In genomic region chr4:79917246-79917645, GRCh38 we compare ENCODE assay signal across 8 cellular contexts.
A peak's percentile ranks its signal among the peaks of the same experiment; 100 is the strongest.
DNase-seq lines count a peak whose midpoint lies in the region; FAIRE-seq and TF ChIP-seq lines count a peak whose summit lies in the region.
"Had no signal": no experiment of that assay in that cellular context is flagged by ENCODE, and none has a peak within 500 bp of the region (broad histone marks: within the 10 kb centered on the region; RNA-seq: fewer than 3 reads in every experiment).

No MANE protein-coding gene starts in this region.

- POLR2A ChIA-PET in endothelial cell of umbilical vein (lab: Charles Lee) = no interaction called here

- DNase-seq in GM12891 (ENCODE audit: insufficient read length, low spot score) (no peak), HAP-1 (ENCODE audit: low spot score in 2 of 2) (peak; percentile 53 to 56), MM.1S (peak; percentile 45), endothelial cell of umbilical vein (ENCODE audit: low read depth, low spot score) (peak; percentile 62), osteoblast (ENCODE audit: insufficient read length, low spot score, missing footprints) (peak; percentile 42), NCI-H2196 (lab: John Stamatoyannopoulos, UW; ENCODE audit: unreplicated experiment) (no peak)
- peak; percentile 29 to 51 for DNase-seq in activated CD4-positive, alpha-beta T cell treated with anti-CD3 and anti-CD28 coated beads for 4 hours

- H3K4me1 ChIP-seq in HAP-1 (no peaks in the 10 kb centered on the region), MM.1S (ENCODE audit: low read length) (no peaks in the 10 kb centered on the region), endothelial cell of umbilical vein (ENCODE audit: control insufficient read depth, extremely low read depth, insufficient read depth, low read length) (no peaks in the 10 kb centered on the region), osteoblast (ENCODE audit: insufficient read depth, low read length) (peaks cover 9% of the 10 kb centered on the region)

- H3K9me2 ChIP-seq in MM.1S (replicated peaks; ENCODE audit: insufficient read depth, low read length) = no peaks in the 10 kb centered on the region

- H3K79me2 ChIP-seq in MM.1S (ENCODE audit: low read length) (no peaks in the 10 kb centered on the region), endothelial cell of umbilical vein (ENCODE audit: control insufficient read depth, insufficient read depth, low read length) (no peaks in the 10 kb centered on the region), osteoblast (ENCODE audit: insufficient read depth, low read length) (no peaks in the 10 kb centered on the region)

- dilution Hi-C loops in endothelial cell of umbilical vein (cut with MboI; ENCODE audit: extremely low pct_ligation_motif_present, low sequenced_read_pairs) = no loop called here

- TF ChIP-seq CTCF in MM.1S (IDR thresholded peaks at IDR 0.05; ENCODE audit: low read length) (peak; percentile 75), endothelial cell of umbilical vein (IDR thresholded peaks at IDR 0.05; ENCODE audit: extremely low read depth in 1 of 2, insufficient read depth in 1 of 2, low read depth in 1 of 2, low read length in 2 of 2) (peak; percentile 73 to 78), osteoblast (IDR thresholded peaks at IDR 0.05; ENCODE audit: extremely low read depth, low read depth, low read length) (peak; percentile 84)

- no peak overlapping the region for H2AFZ ChIP-seq in MM.1S (ENCODE audit: low read length)
- H2AFZ ChIP-seq in endothelial cell of umbilical vein (ENCODE audit: low read depth, low read length) = no peak overlapping the region
- H2AFZ ChIP-seq in osteoblast (ENCODE audit: low read length) = no peak overlapping the region

- H3K9me3 ChIP-seq in HAP-1 (no peaks in the 10 kb centered on the region), MM.1S (replicated peaks; ENCODE audit: insufficient read depth, low read length) (no peaks in the 10 kb centered on the region), endothelial cell of umbilical vein (replicated peaks; ENCODE audit: control insufficient read depth, insufficient read depth, low read length) (no peaks in the 10 kb centered on the region), osteoblast (ENCODE audit: low read depth, low read length) (no peaks in the 10 kb centered on the region)

- H3K9me1 ChIP-seq in endothelial cell of umbilical vein (replicated peaks; ENCODE audit: control insufficient read depth, extremely low read depth, insufficient read depth, low read length) = no peaks in the 10 kb centered on the region

- CTCF ChIA-PET in endothelial cell of umbilical vein (lab: Charles Lee) = interaction anchor here (0.7 to 1.8 kb wide), 19 partner anchors 9 to 303 kb away, joined by 3 to 12 read pairs (median 4); partner anchors contain the start of gene ANTXR2

- H3K4me3 ChIP-seq in HAP-1 (no peak overlapping the region), MM.1S (ENCODE audit: low read length) (no peak overlapping the region), endothelial cell of umbilical vein (replicated peaks in 1 of 3; ENCODE audit: insufficient read depth in 1 of 3, low read depth in 1 of 3, low read length in 3 of 3) (no peak overlapping the region), osteoblast (ENCODE audit: insufficient read depth, low read length) (no peak overlapping the region)

- no peaks in the 10 kb centered on the region for H3F3A ChIP-seq in MM.1S (ENCODE audit: insufficient read depth, low read length)

- H3K27me3 ChIP-seq in HAP-1 (ENCODE audit: low read depth) (no peaks in the 10 kb centered on the region), MM.1S (replicated peaks; ENCODE audit: insufficient read depth, low read length) (no peaks in the 10 kb centered on the region), endothelial cell of umbilical vein (ENCODE audit: control insufficient read depth in 2 of 2, insufficient read depth in 2 of 2, low read length in 2 of 2) (no peaks in the 10 kb centered on the region), osteoblast (ENCODE audit: insufficient read depth, low read length) (no peaks in the 10 kb centered on the region)

- BruUV-seq in endothelial cell of umbilical vein (replicated peaks; lab: Mats Ljungman, UMichigan) = no TSS peak

- H4K20me1 ChIP-seq in MM.1S (ENCODE audit: insufficient read depth, low read length) (no peaks in the 10 kb centered on the region), endothelial cell of umbilical vein (replicated peaks; ENCODE audit: control insufficient read depth, extremely low read depth, insufficient read depth, low read length) (no peaks in the 10 kb centered on the region), osteoblast (ENCODE audit: insufficient read depth, low read length) (no peaks in the 10 kb centered on the region)

- no peak for TF ChIP-seq POLR2A in GM12891 (IDR thresholded peaks at IDR 0.05; ENCODE audit: low read depth, low read length)
- TF ChIP-seq POLR2A in endothelial cell of umbilical vein (IDR thresholded peaks at IDR 0.05; ENCODE audit: low read depth, low read length) = no peak

- in situ Hi-C loops in HAP-1 (cut with MboI; ENCODE audit: low sequenced_read_pairs) = no loop called here

- H3K4me2 ChIP-seq in MM.1S (ENCODE audit: low read depth, low read length) = no peak overlapping the region
- no peak overlapping the region for H3K4me2 ChIP-seq in endothelial cell of umbilical vein (ENCODE audit: insufficient read depth, low read length)
- no peak overlapping the region for H3K4me2 ChIP-seq in osteoblast (ENCODE audit: insufficient read depth, low read length)

- no peak overlapping the region for H3K9ac ChIP-seq in MM.1S (ENCODE audit: low read length)
- H3K9ac ChIP-seq in endothelial cell of umbilical vein (replicated peaks; ENCODE audit: extremely low read depth, insufficient read depth, low read length) = no peak overlapping the region

- no peak overlapping the region for H3K27ac ChIP-seq in MM.1S (ENCODE audit: low read length)
- no peak overlapping the region for H3K27ac ChIP-seq in endothelial cell of umbilical vein (ENCODE audit: insufficient read depth, low read depth, low read length)
- H3K27ac ChIP-seq in osteoblast (ENCODE audit: low read depth, low read length) = no peak overlapping the region
- H3K27ac ChIP-seq: epithelial cell of prostate had no signal

- H3K36me3 ChIP-seq in HAP-1 (replicated peaks) (no peaks in the 10 kb centered on the region), MM.1S (replicated peaks; ENCODE audit: insufficient read depth, low read length) (no peaks in the 10 kb centered on the region), endothelial cell of umbilical vein (ENCODE audit: control insufficient read depth in 2 of 2, extremely low read depth in 1 of 2, insufficient read depth in 2 of 2, low read length in 2 of 2) (no peaks in the 10 kb centered on the region), osteoblast (ENCODE audit: insufficient read depth, low read length) (no peaks in the 10 kb centered on the region)

- FAIRE-seq in GM12891 (lab: Jason Lieb, UNC) (no peak), endothelial cell of umbilical vein (lab: Jason Lieb, UNC) (no peak)

- intact Hi-C loops in endothelial cell of umbilical vein (cut with micrococcal nuclease) = loop anchor here (1.0 to 5.0 kb wide), 6 partner anchors 155 to 965 kb away; no protein-coding TSS in a partner anchor

TF ChIP-seq in GM12891, 5 proteins besides CTCF, POLR2A, EP300 and RAD21:
- peak; percentile 64 for TF ChIP-seq SPI1 (IDR thresholded peaks at IDR 0.05; ENCODE audit: low read depth, low read length)
- TF ChIP-seq PAX5 (IDR thresholded peaks at IDR 0.05; ENCODE audit: insufficient read depth, low read length, severe bottlenecking) = no peak

TF ChIP-seq in endothelial cell of umbilical vein, 7 proteins besides CTCF, POLR2A, EP300 and RAD21:
- TF ChIP-seq GATA2 (IDR thresholded peaks at IDR 0.05; ENCODE audit: insufficient read depth, insufficient read length, low read depth, low read length) = no peak
- no peak for TF ChIP-seq FOS (IDR thresholded peaks at IDR 0.05; ENCODE audit: borderline replicate concordance, insufficient read depth, low read length)
- no peak for TF ChIP-seq MYC (IDR thresholded peaks at IDR 0.05; ENCODE audit: low read depth, low read length)
- no peak for TF ChIP-seq JUN (IDR thresholded peaks at IDR 0.05; ENCODE audit: borderline replicate concordance, insufficient read depth, insufficient read length, low read depth)
- TF ChIP-seq MAX (IDR thresholded peaks at IDR 0.05; ENCODE audit: insufficient read depth, insufficient read length) = no peak
- no peak for TF ChIP-seq EZH2 (IDR thresholded peaks at IDR 0.05; ENCODE audit: borderline replicate concordance, low read depth, low read length, severe bottlenecking)
- no peak for TF ChIP-seq POLR2AphosphoS5 (IDR thresholded peaks at IDR 0.05; ENCODE audit: insufficient read depth, low read depth, low read length)

Comparison
In these comparisons a context has a peak if more than half of its experiments do, and no peak if none do; other contexts are left out.
1. DNase-seq: peak in HAP-1 (2 of 2), MM.1S (single experiment), activated CD4-positive, alpha-beta T cell treated with anti-CD3 and anti-CD28 coated beads for 4 hours (2 of 2), endothelial cell of umbilical vein (single experiment) and osteoblast (single experiment); none in GM12891 (single experiment) and NCI-H2196 (single experiment).
2. Peak in every context shown above with its lines, with median percentiles within 50 percentile points of each other: CTCF ChIP-seq.